In genomic region chr3:180175572-180175971, GRCh38 we compare ENCODE assay signal across 21 cellular contexts.
"Had no signal": no experiment of that assay in that cellular context is flagged by ENCODE, and none has a peak within 500 bp of the region (broad histone marks: within the 10 kb centered on the region; RNA-seq: fewer than 3 reads in every experiment).

No MANE protein-coding gene starts in this region.

- H3K27ac Mint-ChIP-seq: IgD-negative memory B cell had no signal

- H3K4me1 Mint-ChIP-seq: IgD-negative memory B cell had no signal

- DNase-seq: Kasumi-1, MM.1S, NCI-H1092 treated with DMSO at 0.1 percent for 48 hours, NCI-H1436, NCI-H187, NCI-H2029, NCI-H2081 treated with DMSO at 0.1 percent for 48 hours, NCI-H2171, NCI-H226, NCI-H446, NCI-H510A, NCI-H524 treated with DMSO at 0.1 percent for 48 hours, NCI-H69, NCI-H774, Right ventricle myocardium superior, RPMI8226, SIG-M5 had no signal

- H3K36me3 Mint-ChIP-seq: IgD-negative memory B cell had no signal

- FAIRE-seq: HTR-8/SVneo, K562, RCC 7860 had no signal

- ATAC-seq: K562 had no signal

- H3K4me3 Mint-ChIP-seq: IgD-negative memory B cell had no signal
